In genomic region chr3:188217011-188217463, GRCh38 we compare ENCODE assay signal across 14 cellular contexts.
DNase-seq lines count a peak whose midpoint lies in the region; ATAC-seq, FAIRE-seq and TF ChIP-seq lines count a peak whose summit lies in the region.
"Had no signal": no experiment of that assay in that cellular context is flagged by ENCODE, and none has a peak within 500 bp of the region (broad histone marks: within the 10 kb centered on the region; RNA-seq: fewer than 3 reads in every experiment).

No MANE protein-coding gene starts in this region.

- no peaks in the 10 kb centered on the region for H3K9me3 Mint-ChIP-seq in GM23338
- H3K9me3 Mint-ChIP-seq: CD4-positive, alpha-beta memory T cell; IgD-negative memory B cell had no signal

- H3K4me1 Mint-ChIP-seq in GM23338 = peaks cover 35% of the 10 kb centered on the region

- no peak overlapping the region for H3K4me3 ChIP-seq in BLaER1 treated with 17β-estradiol and CSF1 and Interleukin-3, amounts not matched to agents 10 nM and 100 nM
- H3K4me3 ChIP-seq in GM23338 (no peak overlapping the region), H1 (ENCODE audit: extremely low read depth in 1 of 4, insufficient read depth in 2 of 4, low read depth in 3 of 4, low read length in 4 of 4) (no peak overlapping the region), gastrocnemius medialis (no peak overlapping the region)

- no peak overlapping the region for H4K91ac ChIP-seq in H1 (replicated peaks; ENCODE audit: insufficient read length, low read length)

- H3K79me1 ChIP-seq in H1 (ENCODE audit: low read depth, low read length) = peaks cover 6% of the 10 kb centered on the region; the same call in 1 of the 2 replicates

- H2BK5ac ChIP-seq in H1 (ENCODE audit: low read depth, low read length) = no peak overlapping the region

- H2BK15ac ChIP-seq in H1 (ENCODE audit: low read length) = no peak overlapping the region

- H3K14ac ChIP-seq in H1 (ENCODE audit: insufficient read length) = no peak overlapping the region

- no peak overlapping the region for H3K18ac ChIP-seq in H1 (ENCODE audit: extremely low read depth, low read length)

- H4K20me1 ChIP-seq in BLaER1 treated with 17β-estradiol and CSF1 and Interleukin-3, amounts not matched to agents 10 nM and 100 nM = peaks cover 0 to 52% (median 9%) of the 10 kb centered on the region in 11 experiments; a peak in 8 of 22 replicates
- H4K20me1 ChIP-seq in GM23338 (replicated peaks; ENCODE audit: insufficient read depth) (no peaks in the 10 kb centered on the region), H1 (replicated peaks in 1 of 2; ENCODE audit: control insufficient read depth in 1 of 2, insufficient read depth in 2 of 2, low read length in 2 of 2) (no peaks in the 10 kb centered on the region)

- TF ChIP-seq POLR2A in H1 (IDR thresholded peaks at IDR 0.05; ENCODE audit: control extremely low read depth in 1 of 2, low read depth in 2 of 2, low read length in 2 of 2) = no peak
- no peak for TF ChIP-seq POLR2A in gastrocnemius medialis (IDR thresholded peaks at IDR 0.05)

- intact Hi-C loops in gastrocnemius medialis (cut with DNase I; ENCODE audit: low total_unique reads) = no loop called here

- no peak for DNase-seq in GM23338 (ENCODE audit: low spot score)
- DNase-seq in H1 (ENCODE audit: low read depth in 1 of 2, low spot score in 2 of 2) = no peak
- no peak for DNase-seq in gastrocnemius medialis
- DNase-seq in D341Med (ENCODE audit: low spot score) = no peak
- DNase-seq in NCI-H187 treated with DMSO at 0.1 percent for 48 hours (lab: John Stamatoyannopoulos, UW) = no peak
- DNase-seq: activated CD8-positive, alpha-beta memory T cell treated with anti-CD3 and anti-CD28 coated beads for 24 hours; CD4-positive, alpha-beta memory T cell; NCI-H2029 had no signal

- H4K8ac ChIP-seq in H1 (ENCODE audit: extremely low read depth, insufficient read depth, low read length) = no peak overlapping the region

- H3K9ac ChIP-seq in BLaER1 treated with 17β-estradiol and CSF1 and Interleukin-3, amounts not matched to agents 10 nM and 100 nM = no peak overlapping the region
- H3K9ac ChIP-seq in H1 (replicated peaks in 1 of 4; ENCODE audit: extremely low read depth in 1 of 4, low read depth in 3 of 4, low read length in 3 of 4) = no peak overlapping the region

- CTCF ChIA-PET in H1 (lab: Charles Lee; ENCODE audit: partially characterized antibody) = interaction anchor here (0.6 to 2.8 kb wide), 6 partner anchors 12 to 480 kb away, joined by 3 to 18 read pairs (median 4); no protein-coding TSS in a partner anchor

- H3K56ac ChIP-seq in H1 (replicated peaks; ENCODE audit: insufficient read length, low read depth, low read length) = no peak overlapping the region

- TF ChIP-seq EP300 in H1 (IDR thresholded peaks at IDR 0.05; ENCODE audit: borderline replicate concordance in 1 of 2, low read depth in 2 of 2, low read length in 2 of 2) = no peak

- WGBS in H1 (ENCODE audit: extremely low coverage in 1 of 2, insufficient coverage in 1 of 2, insufficient read length in 1 of 2, insufficient replicate concordance in 2 of 2, low coverage in 1 of 2, low lambda C conversion rate in 2 of 2, missing lambda C conversion rate in 1 of 2), 2 experiments = 89% methylated on average over 4 of the region's 4 CpGs; no CpG with 5 or more reads in 1 of the 2 experiments

- no peak overlapping the region for H2BK12ac ChIP-seq in H1 (ENCODE audit: low read depth, low read length)

- no peak overlapping the region for H3K23ac ChIP-seq in H1 (ENCODE audit: insufficient read length)

- H2AFZ ChIP-seq in GM23338 (no peak overlapping the region), H1 (ENCODE audit: low read length) (no peak overlapping the region)

- no peak overlapping the region for H3K4ac ChIP-seq in H1 (replicated peaks; ENCODE audit: insufficient read length, low read depth, low read length)

- H2BK20ac ChIP-seq in H1 (ENCODE audit: low read length) = no peak overlapping the region

- no peak overlapping the region for H4K5ac ChIP-seq in H1 (ENCODE audit: insufficient read length, low read depth, low read length)

- H2BK120ac ChIP-seq in H1 (replicated peaks; ENCODE audit: low read depth, low read length) = no peak overlapping the region

- no peak for TF ChIP-seq RAD21 in H1 (IDR thresholded peaks at IDR 0.05 in 1 of 2, conservative IDR thresholded peaks at IDR 0.05 in 1 of 2; ENCODE audit: low read depth in 2 of 2, low read length in 2 of 2)

- FAIRE-seq in H1 (lab: Jason Lieb, UNC) = no peak
- FAIRE-seq: GM19239 had no signal

- H3K9me2 ChIP-seq in GM23338 (ENCODE audit: insufficient read depth) = peaks cover 9% of the 10 kb centered on the region

- peaks cover 0 to 39% (median 20%) of the 10 kb centered on the region in 11 experiments; a peak in 14 of 22 replicates for H3K36me3 ChIP-seq in BLaER1 treated with 17β-estradiol and CSF1 and Interleukin-3, amounts not matched to agents 10 nM and 100 nM
- H3K36me3 ChIP-seq in GM23338 (ENCODE audit: insufficient read depth) (no peaks in the 10 kb centered on the region), H1 (ENCODE audit: control insufficient read depth in 2 of 4, insufficient read depth in 4 of 4, low read length in 3 of 4) (no peaks in the 10 kb centered on the region; a peak in 1 of 8 replicates), gastrocnemius medialis (no peaks in the 10 kb centered on the region)

- TF ChIP-seq CTCF in GM23338 (conservative IDR thresholded peaks at IDR 0.05; ENCODE audit: low read depth in 2 of 2) (no peak), H1 (IDR thresholded peaks at IDR 0.05; ENCODE audit: control extremely low read depth in 1 of 3, insufficient read depth in 1 of 3, low read depth in 1 of 3, low read length in 3 of 3) (no peak), gastrocnemius medialis (IDR thresholded peaks at IDR 0.05 in 4 of 5, conservative IDR thresholded peaks at IDR 0.05 in 1 of 5) (no peak)

- H3K79me2 ChIP-seq in GM23338 (replicated peaks; ENCODE audit: insufficient read depth) = peaks cover 23% of the 10 kb centered on the region
- peaks cover 3 to 26% of the 10 kb centered on the region in 2 experiments; a peak in 2 of 4 replicates for H3K79me2 ChIP-seq in H1 (ENCODE audit: control insufficient read depth in 1 of 2, insufficient read depth in 2 of 2, low read length in 2 of 2)

- ATAC-seq in GM23338 (no peak), gastrocnemius medialis (no peak), GM19351 (IDR thresholded peaks at IDR 0.05; ENCODE audit: unreplicated experiment) (no peak), GM21360 (IDR thresholded peaks at IDR 0.05; ENCODE audit: unreplicated experiment) (no peak)
- ATAC-seq: HCT116 had no signal

- 0 out of 22 replicates have a peak, but pooled peaks cover 0 to 4% (median 0%) of the 10 kb centered on the region in 11 experiments for H3K9me3 ChIP-seq in BLaER1 treated with 17β-estradiol and CSF1 and Interleukin-3, amounts not matched to agents 10 nM and 100 nM (replicated peaks in 1 of 11)
- H3K9me3 ChIP-seq in H1 (ENCODE audit: insufficient read depth in 2 of 2, low read depth in 1 of 2, low read length in 1 of 2) (no peaks in the 10 kb centered on the region), gastrocnemius medialis (no peaks in the 10 kb centered on the region)

- H3K36me3 Mint-ChIP-seq in GM23338 (ENCODE audit: low read depth) = peaks cover 4% of the 10 kb centered on the region; the same call in 2 of the 3 replicates

- in situ Hi-C loops in gastrocnemius medialis (cut with MboI; ENCODE audit: low sequenced_read_pairs in 4 of 4) = loop anchor here in 1 of 4 donors (25.0 kb wide), 1 partner anchor 480 kb away; the partner anchor contains the start of gene BCL6

- no peaks in the 10 kb centered on the region for H3F3A ChIP-seq in GM23338 (replicated peaks; ENCODE audit: low read depth)

- peak overlapping the region; percentile 47 to 79 (median 72) for H3K4me2 ChIP-seq in BLaER1 treated with 17β-estradiol and CSF1 and Interleukin-3, amounts not matched to agents 10 nM and 100 nM
- no peak overlapping the region for H3K4me2 ChIP-seq in GM23338
- no peak overlapping the region; a peak in 1 of 4 replicates for H3K4me2 ChIP-seq in H1 (ENCODE audit: insufficient read depth in 1 of 2, low read depth in 2 of 2, low read length in 2 of 2)

- H3K4me1 ChIP-seq in BLaER1 treated with 17β-estradiol and CSF1 and Interleukin-3, amounts not matched to agents 10 nM and 100 nM = peaks cover 36 to 61% (median 47%) of the 10 kb centered on the region in 10 experiments
- H3K4me1 ChIP-seq in GM23338 (ENCODE audit: insufficient read depth) = peaks cover 3% of the 10 kb centered on the region; the same call in 1 of the 2 replicates
- H3K4me1 ChIP-seq in H1 (replicated peaks in 1 of 4; ENCODE audit: control insufficient read depth in 3 of 4, insufficient read depth in 4 of 4, low read length in 3 of 4) = peaks cover 0 to 11% (median 5%) of the 10 kb centered on the region in 4 experiments; a peak in 4 of 7 replicates
- peaks cover 56 to 68% of the 10 kb centered on the region in 2 donors for H3K4me1 ChIP-seq in gastrocnemius medialis

- POLR2A ChIA-PET in H1 (lab: Charles Lee; ENCODE audit: partially characterized antibody) = interaction anchor here (1.0 kb wide), 2 partner anchors 23 to 62 kb away, joined by 3 to 4 read pairs; no protein-coding TSS in a partner anchor

- H3K27me3 Mint-ChIP-seq in GM23338 (ENCODE audit: insufficient read depth, low read depth, poor library complexity) = peaks cover 3% of the 10 kb centered on the region
- H3K27me3 Mint-ChIP-seq: CD4-positive, alpha-beta memory T cell; IgD-negative memory B cell had no signal

- peak overlapping the region; percentile 36; the same call in 1 of the 2 replicates for H3K27ac Mint-ChIP-seq in GM23338

- no peaks in the 10 kb centered on the region for H3K27me3 ChIP-seq in BLaER1 treated with 17β-estradiol and CSF1 and Interleukin-3, amounts not matched to agents 10 nM and 100 nM
- H3K27me3 ChIP-seq in GM23338 (ENCODE audit: insufficient read depth) (no peaks in the 10 kb centered on the region), H1 (replicated peaks in 1 of 4; ENCODE audit: control insufficient read depth in 3 of 4, extremely low read depth in 1 of 4, insufficient read depth in 3 of 4, low read length in 3 of 4) (no peaks in the 10 kb centered on the region), gastrocnemius medialis (no peaks in the 10 kb centered on the region)

- no peaks in the 10 kb centered on the region; the same call in 1 of the 2 replicates for H3K23me2 ChIP-seq in H1 (ENCODE audit: low read depth, low read length)

- 0 out of 2 replicates have a peak overlapping the region, but pooled peaks have one; percentile 41 for H2AK5ac ChIP-seq in H1 (ENCODE audit: low read depth, low read length)

- H3K4me3 Mint-ChIP-seq in GM23338 = no peak overlapping the region
- H3K4me3 Mint-ChIP-seq: CD4-positive, alpha-beta memory T cell; IgD-negative memory B cell had no signal

- H3K27ac ChIP-seq in BLaER1 treated with 17β-estradiol and CSF1 and Interleukin-3, amounts not matched to agents 10 nM and 100 nM = no peak overlapping the region; a peak in 1 of 22 replicates
- no peak overlapping the region for H3K27ac ChIP-seq in GM23338 (ENCODE audit: low read depth)
- no peak overlapping the region for H3K27ac ChIP-seq in H1 (ENCODE audit: low read depth, low read length)
- H3K27ac ChIP-seq in gastrocnemius medialis = peak overlapping the region; percentile 91 to 97 (median 93)

TF ChIP-seq in GM23338, 12 proteins besides CTCF, POLR2A, EP300 and RAD21 (continues in another document):
- no peak for TF ChIP-seq CREB1 (CRISPR knock-in tag; IDR thresholded peaks at IDR 0.05; ENCODE audit: low read depth)

Comparison
In these comparisons a context has a peak if more than half of its experiments do, and no peak if none do; other contexts are left out.
1. H3K27ac ChIP-seq: peak in gastrocnemius medialis (4 of 4); none in BLaER1 treated with 17β-estradiol and CSF1 and Interleukin-3, amounts not matched to agents 10 nM and 100 nM (0 of 11), GM23338 (single experiment) and H1 (single experiment).
2. H3K4me2 ChIP-seq: peak in BLaER1 treated with 17β-estradiol and CSF1 and Interleukin-3, amounts not matched to agents 10 nM and 100 nM (11 of 11); none in GM23338 (single experiment) and H1 (0 of 2).